Comparison of ENCODE assay signal across 8 cellular contexts in the genomic region with DNA sequence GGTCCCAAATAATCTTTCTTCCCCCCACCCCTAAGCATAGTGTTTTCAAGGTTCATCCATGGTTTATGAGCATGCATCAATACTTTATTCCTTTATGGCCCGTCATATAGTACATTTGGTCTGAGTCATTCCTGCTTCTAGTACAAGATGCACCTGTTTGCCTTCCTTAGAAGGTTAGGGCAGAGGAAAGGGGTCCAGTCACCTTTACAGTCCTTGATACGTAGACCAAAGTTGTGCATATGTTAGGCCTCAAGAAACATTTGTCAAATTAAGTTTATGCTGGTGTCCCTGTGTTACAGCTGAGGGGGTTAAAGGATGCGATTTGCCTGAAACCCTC. TPM values are rescaled to one million over a fixed set of nuclear protein-coding genes. Genes with fewer than 3 reads are reported as not detected.
DNase-seq lines count a peak whose midpoint lies in the region; ATAC-seq, FAIRE-seq and TF ChIP-seq lines count a peak whose summit lies in the region.

No MANE protein-coding gene starts in this region.

- no peak for FAIRE-seq in D721Med (lab: Jason Lieb, UNC)

- H3K4me1 ChIP-seq in A673 (ENCODE audit: insufficient read depth, low read length, poor library complexity, severe bottlenecking) (peaks cover 7% of the 10 kb centered on the region), muscle layer of duodenum (ENCODE audit: control insufficient read depth in 1 of 2, insufficient read depth in 2 of 2, low read length in 2 of 2) (peaks cover 11 to 34% of the 10 kb centered on the region in 2 donors)

- peaks cover 22% of the 10 kb centered on the region for H3K36me3 Mint-ChIP-seq in central memory CD8-positive, alpha-beta T cell (ENCODE audit: insufficient read depth)

- POLR2A ChIA-PET in A673 (lab: Charles Lee; ENCODE audit: low non-redundant PET): interaction anchor here (0.6 kb wide), 1 partner anchor 354 kb away, joined by 5 read pairs; a partner anchor contains a TSS

- H3K4me1 Mint-ChIP-seq in central memory CD8-positive, alpha-beta T cell: peaks cover 40% of the 10 kb centered on the region

- H3K27me3 ChIP-seq in A673 (replicated peaks; ENCODE audit: insufficient read depth, low read depth, low read length, poor library complexity) (no peaks in the 10 kb centered on the region), muscle layer of duodenum (ENCODE audit: low read depth, low read length) (no peaks in the 10 kb centered on the region)

- no peaks in the 10 kb centered on the region for H3K9me3 Mint-ChIP-seq in central memory CD8-positive, alpha-beta T cell

- H3K27me3 Mint-ChIP-seq in central memory CD8-positive, alpha-beta T cell: no peaks in the 10 kb centered on the region

- CTCF ChIA-PET in A673 (lab: Charles Lee): interaction anchor here (0.6 kb wide), 1 partner anchor 1189 kb away, joined by 4 read pairs; no protein-coding TSS in a partner anchor

- H3K4me3 ChIP-seq in A673 (ENCODE audit: low read depth, low read length, poor library complexity, severe bottlenecking): peak overlapping the region; percentile 99
- H3K4me3 ChIP-seq in Jurkat, Clone E6-1 (ENCODE audit: low read length): peak overlapping the region; percentile 90
- H3K4me3 ChIP-seq in muscle layer of duodenum (ENCODE audit: low read depth in 1 of 2, low read length in 2 of 2): peak overlapping the region; percentile 81 to 98

- H3K9me3 ChIP-seq in A673 (ENCODE audit: low read depth, low read length, poor library complexity, severe bottlenecking) (no peaks in the 10 kb centered on the region), muscle layer of duodenum (ENCODE audit: control insufficient read depth in 1 of 2, low read length in 2 of 2) (no peaks in the 10 kb centered on the region)

- H3K27ac ChIP-seq in A673 (ENCODE audit: low read depth, low read length, poor library complexity, severe bottlenecking) (peak overlapping the region; percentile 99), muscle layer of duodenum (ENCODE audit: low read length) (peak overlapping the region; percentile 99)

- no peak for DNase-seq in A673 (ENCODE audit: low spot score)
- no peak for DNase-seq in Jurkat, Clone E6-1 (ENCODE audit: low read depth, low spot score)
- DNase-seq in central memory CD8-positive, alpha-beta T cell (ENCODE audit: low spot score in 2 of 2): no peak
- DNase-seq in D721Med (ENCODE audit: insufficient read length, low spot score): no peak
- DNase-seq in midbrain (lab: John Stamatoyannopoulos, UW): no peak

- intact Hi-C loops in A673 (cut with micrococcal nuclease; ENCODE audit: unreplicated experiment): no loop called here

- no TSS peak for BruUV-seq in A673 (replicated peaks; lab: Mats Ljungman, UMichigan)

- peak overlapping the region; percentile 100 for H3K27ac Mint-ChIP-seq in central memory CD8-positive, alpha-beta T cell (ENCODE audit: low read depth)

- peak overlapping the region; percentile 97 for H3K4me3 Mint-ChIP-seq in central memory CD8-positive, alpha-beta T cell

- no peaks in the 10 kb centered on the region for H3K36me3 ChIP-seq in A673 (ENCODE audit: insufficient read depth, low read length, poor library complexity, severe bottlenecking)
- peaks cover 0 to 4% of the 10 kb centered on the region in 2 donors for H3K36me3 ChIP-seq in muscle layer of duodenum (ENCODE audit: control insufficient read depth in 1 of 2, insufficient read depth in 2 of 2, low read length in 2 of 2)

- TF ChIP-seq CTCF in A673 (conservative IDR thresholded peaks at IDR 0.05; ENCODE audit: low read depth, low read length): no peak
- no peak for TF ChIP-seq CTCF in D721Med (IDR thresholded peaks at IDR 0.05; ENCODE audit: insufficient read depth, missing control alignments)

- ATAC-seq in central memory CD8-positive, alpha-beta T cell (replicated peaks; ENCODE audit: extremely low read depth, poor library complexity, severe bottlenecking): no peak
- ATAC-seq in GM21825 (IDR thresholded peaks at IDR 0.05; ENCODE audit: unreplicated experiment) (no peak), GM18520 (IDR thresholded peaks at IDR 0.05; ENCODE audit: unreplicated experiment) (no peak)

RNA-seq across cellular contexts. Expression of a gene that starts 1.4 kb away (rescaled TPM):
- total RNA-seq in A673 (2021): 12.3 and 14.8 TPM in 2 replicates
- polyA plus RNA-seq in Jurkat, Clone E6-1 (2012; ENCODE audit: insufficient read depth, insufficient read length): 9.0 TPM

RNA-seq across cellular contexts. Expression of a gene that starts 1.5 kb away (rescaled TPM):
- 33.9 and 35.2 TPM in 2 replicates for total RNA-seq in A673 (2021)
- 15.4 TPM for polyA plus RNA-seq in Jurkat, Clone E6-1 (2012; ENCODE audit: insufficient read depth, insufficient read length)
